In the genomic region with DNA sequence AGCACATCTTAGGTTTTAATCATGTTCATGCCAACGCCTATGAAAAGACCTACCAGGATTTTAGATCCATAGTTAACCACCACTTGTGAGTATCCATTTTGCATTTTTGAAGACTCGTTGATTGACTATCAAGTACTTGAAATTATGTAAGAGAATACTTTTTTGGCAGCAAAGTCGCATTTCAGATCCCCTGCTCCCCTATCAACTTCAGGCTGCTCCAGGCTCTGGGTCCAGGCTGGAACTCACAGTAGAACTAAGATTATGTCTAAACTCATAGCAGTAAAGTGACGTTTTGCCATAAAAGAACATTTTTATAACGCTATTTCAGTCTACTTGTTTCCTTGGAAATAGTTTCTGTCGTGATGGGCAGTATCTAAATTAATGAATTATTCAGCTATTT, we compare ENCODE assay signal across 9 cellular contexts.
DNase-seq lines count a peak whose midpoint lies in the region; TF ChIP-seq lines count a peak whose summit lies in the region.
"Had no signal": no experiment of that assay in that cellular context is flagged by ENCODE, and none has a peak within 500 bp of the region (broad histone marks: within the 10 kb centered on the region; RNA-seq: fewer than 3 reads in every experiment).

No MANE protein-coding gene starts in this region.

- TF ChIP-seq POLR2A in stomach (IDR thresholded peaks at IDR 0.05) = no peak

- DNase-seq in astrocyte of the spinal cord (ENCODE audit: low read depth, low spot score) (no peak), stomach (no peak), UCSD-AML1 (lab: John Stamatoyannopoulos, UW; ENCODE audit: unreplicated experiment) (no peak), NCI-H2081 treated with DMSO at 0.1 percent for 48 hours (lab: John Stamatoyannopoulos, UW) (no peak), NCI-H1417 (lab: John Stamatoyannopoulos, UW) (no peak)
- DNase-seq in stimulated activated CD4-positive, alpha-beta T cell treated with anti-CD3 and anti-CD28 coated beads, Interleukin-1b, Interleukin-23, amount 100 ng/mL, for 48 hours = no peak
- DNase-seq: NCI-H1417 treated with DMSO at 0.1 percent for 48 hours had no signal

- H3K9me3 ChIP-seq in HUES64 (ENCODE audit: insufficient read depth, low read depth, low read length) (no peaks in the 10 kb centered on the region), stomach (no peaks in the 10 kb centered on the region)

- 77% methylated on average over 6 of the region's 6 CpGs for WGBS in HUES64
- 17 to 29% (median 22%) methylated on average over 6 of the region's 6 CpGs for WGBS in stomach, 5 donors

- H3K27ac ChIP-seq in HUES64 (ENCODE audit: low read depth, low read length) (no peak overlapping the region), layer of hippocampus (ENCODE audit: low read depth, low read length) (peak overlapping the region; percentile 35), stomach (peak overlapping the region; percentile 79 to 93 (median 89))

- H3K4me3 ChIP-seq in HUES64 (ENCODE audit: low read length) (peak overlapping the region; percentile 70; the same call in 1 of the 2 replicates), astrocyte of the spinal cord (ENCODE audit: low read depth, low read length) (peak overlapping the region; percentile 21), stomach (peak overlapping the region; percentile 34 to 59 (median 52))

- peaks cover 39% of the 10 kb centered on the region for H3K4me1 ChIP-seq in HUES64 (ENCODE audit: insufficient read depth, low read length)
- peaks cover 30 to 94% (median 72%) of the 10 kb centered on the region in 4 donors for H3K4me1 ChIP-seq in stomach

- no peak overlapping the region for H3K9ac ChIP-seq in HUES64 (ENCODE audit: low read depth, low read length)

- no peak for TF ChIP-seq CTCF in astrocyte of the spinal cord (IDR thresholded peaks at IDR 0.05; ENCODE audit: low read depth, low read length)
- TF ChIP-seq CTCF in stomach (IDR thresholded peaks at IDR 0.05) = no peak

- intact Hi-C loops in stomach (cut with DNase I; ENCODE audit: low total_unique reads) = no loop called here

- H3K36me3 ChIP-seq in HUES64 (ENCODE audit: insufficient read depth, low read length) = no peaks in the 10 kb centered on the region
- no peaks in the 10 kb centered on the region for H3K36me3 ChIP-seq in stomach

- no peak for TF ChIP-seq EP300 in stomach (IDR thresholded peaks at IDR 0.05)

- in situ Hi-C loops in astrocyte of the spinal cord (cut with HindIII; ENCODE audit: low sequenced_read_pairs) = no loop called here

- peaks cover 54% of the 10 kb centered on the region for H3K27me3 ChIP-seq in HUES64 (ENCODE audit: insufficient read depth, low read length)
- no peaks in the 10 kb centered on the region for H3K27me3 ChIP-seq in layer of hippocampus (ENCODE audit: control insufficient read depth, insufficient read depth, low read length)
- H3K27me3 ChIP-seq in stomach = no peaks in the 10 kb centered on the region
